Comparison of ENCODE assay signal across 9 cellular contexts in the genomic region with DNA sequence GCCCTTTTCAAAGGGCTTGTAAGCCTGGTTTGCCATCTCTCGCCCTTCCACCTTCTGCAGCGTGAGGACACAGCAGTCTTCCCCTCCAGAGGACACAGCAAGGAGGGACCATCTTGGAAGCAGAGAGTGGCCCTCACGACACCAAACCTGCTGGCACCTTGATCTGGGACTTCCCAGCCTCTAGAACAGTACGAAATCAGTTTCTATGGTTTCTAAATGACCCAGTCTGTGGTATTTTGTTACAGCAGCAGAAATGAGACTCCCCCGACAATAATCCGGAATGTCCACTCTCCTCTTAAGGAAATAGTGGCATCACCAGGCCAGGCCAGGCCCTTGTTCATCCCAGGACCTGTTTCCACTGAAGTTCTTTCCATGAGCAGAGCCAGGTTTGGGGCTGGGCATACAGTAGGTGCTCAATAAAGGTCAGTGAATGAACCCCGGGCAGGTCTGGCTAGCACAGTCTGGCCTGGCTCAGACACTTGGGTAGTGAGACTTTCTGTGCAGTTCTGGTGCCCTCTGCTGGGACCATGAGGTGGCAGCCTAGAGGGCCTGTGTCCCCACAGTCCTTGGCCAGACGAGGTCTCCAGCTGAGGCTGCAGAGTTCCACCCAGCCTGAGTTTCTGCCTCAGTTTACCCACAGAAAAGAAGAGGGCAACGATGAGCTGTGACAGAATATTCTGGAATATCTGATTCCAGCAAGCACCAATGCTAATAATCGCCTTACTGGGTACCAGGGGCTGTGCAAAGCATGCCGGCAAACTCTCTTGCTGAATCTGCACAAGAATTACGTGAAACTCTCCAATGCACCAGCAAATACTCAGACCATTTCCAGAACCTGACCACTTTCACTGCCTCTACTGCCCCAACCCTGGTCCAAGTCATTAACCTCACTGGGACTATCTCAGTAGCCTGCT. TPM values are rescaled to one million over a fixed set of nuclear protein-coding genes. Genes with fewer than 3 reads are reported as not detected.
DNase-seq lines count a peak whose midpoint lies in the region; ATAC-seq and TF ChIP-seq lines count a peak whose summit lies in the region.
"Had no signal": no experiment of that assay in that cellular context is flagged by ENCODE, and none has a peak within 500 bp of the region (broad histone marks: within the 10 kb centered on the region; RNA-seq: fewer than 3 reads in every experiment).

No MANE protein-coding gene starts in this region.

- peak; percentile 64 for ATAC-seq in HG03280 (IDR thresholded peaks at IDR 0.05; ENCODE audit: unreplicated experiment)
- peak; percentile 96 for ATAC-seq in naive B cell (ENCODE audit: low read depth in 2 of 2)
- peak; percentile 96 for ATAC-seq in stimulated activated effector memory CD8-positive, alpha-beta T cell treated with anti-CD3 and anti-CD28 coated beads, Interleukin-12 subunit alpha, Interleukin-12 subunit beta, amount 100 ng/mL, for 72 hours

- H3K4me3 ChIP-seq in epithelial cell of esophagus (ENCODE audit: low read length) = no peak overlapping the region
- H3K4me3 ChIP-seq: skin epidermis had no signal

- H3K4me1 Mint-ChIP-seq in naive B cell = peaks cover 11 to 27% (median 17%) of the 10 kb centered on the region in 3 donors
- H3K4me1 Mint-ChIP-seq in stimulated activated effector memory CD8-positive, alpha-beta T cell treated with anti-CD3 and anti-CD28 coated beads, Interleukin-12 subunit alpha, Interleukin-12 subunit beta, amount 100 ng/mL, for 72 hours = peaks cover 12% of the 10 kb centered on the region

- DNase-seq in SIG-M5 treated with dmso at 0.1 percent for 504 hours (lab: John Stamatoyannopoulos, UW; ENCODE audit: unreplicated experiment) (peak; percentile 61), SIG-M5 (lab: John Stamatoyannopoulos, UW) (no peak), NCI-H82 treated with DMSO at 0.1 percent for 48 hours (lab: John Stamatoyannopoulos, UW; ENCODE audit: unreplicated experiment) (peak; percentile 24), epithelial cell of esophagus (ENCODE audit: low read depth) (peak; percentile 79), naive B cell (peak; percentile 68)
- DNase-seq in activated CD8-positive, alpha-beta memory T cell treated with anti-CD3 and anti-CD28 coated beads, Interleukin-2, amount 50 U/mL, for 1 hour (ENCODE audit: extremely low read depth) = peak; percentile 38
- peak; percentile 60 to 85 for DNase-seq in stimulated activated effector memory CD8-positive, alpha-beta T cell treated with anti-CD3 and anti-CD28 coated beads, Interleukin-12 subunit alpha, Interleukin-12 subunit beta, amount 100 ng/mL, for 72 hours (ENCODE audit: low spot score in 2 of 2)

- H3K36me3 Mint-ChIP-seq in naive B cell = no peaks in the 10 kb centered on the region
- no peaks in the 10 kb centered on the region for H3K36me3 Mint-ChIP-seq in stimulated activated effector memory CD8-positive, alpha-beta T cell treated with anti-CD3 and anti-CD28 coated beads, Interleukin-12 subunit alpha, Interleukin-12 subunit beta, amount 100 ng/mL, for 72 hours

- H3K4me3 Mint-ChIP-seq in naive B cell = no peak overlapping the region
- no peak overlapping the region for H3K4me3 Mint-ChIP-seq in stimulated activated effector memory CD8-positive, alpha-beta T cell treated with anti-CD3 and anti-CD28 coated beads, Interleukin-12 subunit alpha, Interleukin-12 subunit beta, amount 100 ng/mL, for 72 hours

- TF ChIP-seq CTCF in epithelial cell of esophagus (IDR thresholded peaks at IDR 0.05; ENCODE audit: insufficient read depth, low read depth, low read length, missing control alignments) = peak; percentile 93

- peak overlapping the region in 3 of 6 donors; percentile 47 to 58 (median 57) for H3K27ac Mint-ChIP-seq in naive B cell
- no peak overlapping the region for H3K27ac Mint-ChIP-seq in stimulated activated effector memory CD8-positive, alpha-beta T cell treated with anti-CD3 and anti-CD28 coated beads, Interleukin-12 subunit alpha, Interleukin-12 subunit beta, amount 100 ng/mL, for 72 hours

- H3K9me3 Mint-ChIP-seq in naive B cell = no peaks in the 10 kb centered on the region
- H3K9me3 Mint-ChIP-seq in stimulated activated effector memory CD8-positive, alpha-beta T cell treated with anti-CD3 and anti-CD28 coated beads, Interleukin-12 subunit alpha, Interleukin-12 subunit beta, amount 100 ng/mL, for 72 hours = no peaks in the 10 kb centered on the region

- no peaks in the 10 kb centered on the region for H3K27me3 Mint-ChIP-seq in naive B cell

RNA-seq across cellular contexts. Expression of a gene that starts 14.0 kb away (rescaled TPM):
- polyA plus RNA-seq in naive B cell (ENCODE audit: low read depth in 6 of 6) = under 1 TPM in 5 of 6 donors, not detected in 1; 0.18 to 0.59 (median 0.31) TPM

RNA-seq across cellular contexts. Expression of a gene that starts 22.8 kb away (rescaled TPM):
- 10 to 100 TPM in 5 of 6 donors, 1 to 10 TPM in 1; 9.4 to 20.4 (median 14.2) TPM for polyA plus RNA-seq in naive B cell (ENCODE audit: low read depth in 6 of 6)

RNA-seq across cellular contexts. Expression of a gene that starts 28.2 kb away (rescaled TPM):
- polyA plus RNA-seq in naive B cell (ENCODE audit: low read depth in 6 of 6) = 100 to 1,000 TPM; 132 to 202 (median 187) TPM

RNA-seq across cellular contexts. Expression of a gene that starts 56.3 kb away (rescaled TPM):
- polyA plus RNA-seq in naive B cell (ENCODE audit: low read depth in 6 of 6) = 10 to 100 TPM; 43.4 to 60.9 (median 52.2) TPM
